Comparison of ENCODE assay signal across 26 cellular contexts in the genomic region with DNA sequence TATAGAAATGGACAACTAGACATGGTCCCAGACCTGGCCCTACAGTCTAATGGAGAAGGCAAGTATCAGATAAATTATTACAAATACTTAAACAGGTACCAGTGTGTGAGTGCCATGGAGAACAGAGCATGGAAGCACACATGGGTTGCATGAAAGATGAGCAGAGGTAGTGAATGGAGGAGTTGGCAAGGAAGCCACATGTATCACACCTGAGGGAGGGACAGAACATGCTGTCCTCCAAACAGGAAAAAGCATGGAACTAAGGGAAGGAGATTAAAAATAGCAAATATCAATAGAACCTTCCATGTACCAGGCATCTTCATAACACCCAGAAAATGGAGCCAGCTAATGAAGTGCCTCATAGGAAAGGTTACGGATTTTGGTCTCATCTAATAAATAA.
DNase-seq lines count a peak whose midpoint lies in the region; ATAC-seq, FAIRE-seq and TF ChIP-seq lines count a peak whose summit lies in the region.
"Had no signal": no experiment of that assay in that cellular context is flagged by ENCODE, and none has a peak within 500 bp of the region (broad histone marks: within the 10 kb centered on the region; RNA-seq: fewer than 3 reads in every experiment).

No MANE protein-coding gene starts in this region.

- FAIRE-seq in GM12891 (lab: Jason Lieb, UNC), result peak; percentile 20
- FAIRE-seq: A204.1, GM12878, GM19239 had no signal

- no peak overlapping the region for H3K4me3 ChIP-seq in gastroesophageal sphincter
- no peak overlapping the region for H3K4me3 ChIP-seq in tibial nerve
- H3K4me3 ChIP-seq: BLaER1, GM12878 had no signal

- TF ChIP-seq EP300 in gastroesophageal sphincter (IDR thresholded peaks at IDR 0.05) (no peak), tibial nerve (IDR thresholded peaks at IDR 0.05) (no peak)

- ATAC-seq in gastroesophageal sphincter, result no peak
- ATAC-seq: GM12878 had no signal

- 100% methylated on average over 1 of the region's 1 CpG for WGBS in gastroesophageal sphincter (ENCODE audit: low coverage in 1 of 2), 2 donors
- 98 to 100% methylated on average over 1 of the region's 1 CpG for WGBS in tibial nerve, 2 donors

- no peak overlapping the region for H3K4me3 Mint-ChIP-seq in chondrocyte (ENCODE audit: unreplicated experiment)
- H3K4me3 Mint-ChIP-seq: CD14-positive monocyte; CD4-positive, alpha-beta memory T cell; CD4-positive, CD25-positive, alpha-beta regulatory T cell; CD8-positive, alpha-beta memory T cell had no signal

- no peaks in the 10 kb centered on the region for H3K9me3 ChIP-seq in gastroesophageal sphincter
- H3K9me3 ChIP-seq in tibial nerve, result no peaks in the 10 kb centered on the region
- H3K9me3 ChIP-seq: BE2C had no signal

- DNase-seq in GM12891 (ENCODE audit: insufficient read length, low spot score) (no peak), chondrocyte (ENCODE audit: low spot score) (no peak), tibial nerve (ENCODE audit: low spot score in 2 of 2) (no peak)
- no peak for DNase-seq in stimulated activated CD4-positive, alpha-beta T cell treated with anti-CD3 and anti-CD28 coated beads, Interleukin-4, amount 100 ng/mL, for 1 hour
- DNase-seq in activated naive CD4-positive, alpha-beta T cell (lab: John Stamatoyannopoulos, UW), result no peak
- DNase-seq: 8988T; ACHN; BE2C; C1 segment of cervical spinal cord; CD4-positive, alpha-beta memory T cell; CD4-positive, CD25-positive, alpha-beta regulatory T cell; CD8-positive, alpha-beta memory T cell; COR-L47; DMS 273 treated with DMSO at 0.1 percent for 48 hours; DMS153; DMS53; DMS79; DND-41; EL; GDM1 had no signal

- no peaks in the 10 kb centered on the region for H3K9me3 Mint-ChIP-seq in chondrocyte (ENCODE audit: low read depth)
- H3K9me3 Mint-ChIP-seq: CD8-positive, alpha-beta memory T cell had no signal

- H3K4me1 Mint-ChIP-seq in chondrocyte (ENCODE audit: low read depth), result peaks cover 59% of the 10 kb centered on the region

- H3K36me3 ChIP-seq in gastroesophageal sphincter (peaks cover 0 to 14% of the 10 kb centered on the region in 2 donors), tibial nerve (peaks cover 0 to 83% (median 0%) of the 10 kb centered on the region in 3 donors)

- TF ChIP-seq CTCF in chondrocyte (IDR thresholded peaks at IDR 0.05) (no peak), gastroesophageal sphincter (IDR thresholded peaks at IDR 0.05) (no peak), tibial nerve (IDR thresholded peaks at IDR 0.05) (no peak)

- H3K4me1 ChIP-seq in gastroesophageal sphincter (peaks cover 4 to 90% (median 31%) of the 10 kb centered on the region in 3 donors), tibial nerve (peaks cover 0 to 5% (median 0%) of the 10 kb centered on the region in 4 donors)
- H3K4me1 ChIP-seq: BE2C, BLaER1 had no signal

- no peaks in the 10 kb centered on the region for H3K27me3 Mint-ChIP-seq in chondrocyte (ENCODE audit: low read depth)
- H3K27me3 Mint-ChIP-seq: CD4-positive, alpha-beta memory T cell; CD4-positive, CD25-positive, alpha-beta regulatory T cell; CD8-positive, alpha-beta memory T cell had no signal

- TF ChIP-seq POLR2A in GM12891 (IDR thresholded peaks at IDR 0.05; ENCODE audit: low read depth, low read length), result no peak
- no peak for TF ChIP-seq POLR2A in gastroesophageal sphincter (IDR thresholded peaks at IDR 0.05)
- TF ChIP-seq POLR2A in tibial nerve (IDR thresholded peaks at IDR 0.05), result no peak

- H3K27ac ChIP-seq in gastroesophageal sphincter (peak overlapping the region; percentile 22 to 91 (median 78)), tibial nerve (no peak overlapping the region)
- H3K27ac ChIP-seq: BLaER1 had no signal

- H3K36me3 Mint-ChIP-seq in chondrocyte (ENCODE audit: low read depth), result peaks cover 43% of the 10 kb centered on the region

- H3K27me3 ChIP-seq in gastroesophageal sphincter (no peaks in the 10 kb centered on the region), tibial nerve (no peaks in the 10 kb centered on the region)
- H3K27me3 ChIP-seq: BE2C, BLaER1 had no signal

- peak overlapping the region; percentile 53 for H3K27ac Mint-ChIP-seq in chondrocyte (ENCODE audit: unreplicated experiment)
- H3K27ac Mint-ChIP-seq: CD14-positive monocyte had no signal

TF ChIP-seq in GM12891, 5 proteins besides CTCF, POLR2A, EP300 and RAD21:
- no peak for TF ChIP-seq POU2F2 (IDR thresholded peaks at IDR 0.05; ENCODE audit: low read depth, low read length)
- no peak for TF ChIP-seq SPI1 (IDR thresholded peaks at IDR 0.05; ENCODE audit: low read depth, low read length)
- TF ChIP-seq PAX5 (IDR thresholded peaks at IDR 0.05; ENCODE audit: insufficient read depth, low read length, severe bottlenecking), result no peak
- no peak for TF ChIP-seq TAF1 (IDR thresholded peaks at IDR 0.05; ENCODE audit: low read depth, low read length)
- no peak for TF ChIP-seq POLR2AphosphoS5 (IDR thresholded peaks at IDR 0.05; ENCODE audit: low read depth, low read length)
TF ChIP-seq in GM12891: peak in this region for 0.

Comparison
In these comparisons a context has a peak if more than half of its experiments do, and no peak if none do; other contexts are left out.
1. H3K27ac ChIP-seq: peak in gastroesophageal sphincter (4 of 4); none in tibial nerve (0 of 4).